In genomic region chr9:91279296-91280204, GRCh38 we compare ENCODE assay signal across 11 cellular contexts.
DNase-seq lines count a peak whose midpoint lies in the region; ATAC-seq, FAIRE-seq and TF ChIP-seq lines count a peak whose summit lies in the region.
"Had no signal": no experiment of that assay in that cellular context is flagged by ENCODE, and none has a peak within 500 bp of the region (broad histone marks: within the 10 kb centered on the region; RNA-seq: fewer than 3 reads in every experiment).

No MANE protein-coding gene starts in this region.

- POLR2A ChIA-PET in IMR-90 (lab: Charles Lee; ENCODE audit: unreplicated experiment): no interaction called here

- H3K14ac ChIP-seq in IMR-90 (replicated peaks; ENCODE audit: low read depth, low read length): no peak overlapping the region

- H3K18ac ChIP-seq in IMR-90 (ENCODE audit: low read depth, low read length): no peak overlapping the region

- H3K4me3 Mint-ChIP-seq in endodermal cell: no peak overlapping the region
- H3K4me3 Mint-ChIP-seq in stimulated activated naive B cell treated with anti-CD40 and anti-IgM and Interleukin-4, amounts not matched to agents 10 μg/mL and 1 μg/mL and 100 μg/mL, for 72 hours: no peak overlapping the region
- H3K4me3 Mint-ChIP-seq: CD8-positive, alpha-beta memory T cell had no signal

- no peak overlapping the region for H3K27ac Mint-ChIP-seq in endodermal cell
- peak overlapping the region; percentile 74 for H3K27ac Mint-ChIP-seq in stimulated activated naive B cell treated with anti-CD40 and anti-IgM and Interleukin-4, amounts not matched to agents 10 μg/mL and 1 μg/mL and 100 μg/mL, for 72 hours
- H3K27ac Mint-ChIP-seq: CD8-positive, alpha-beta memory T cell had no signal

- DNase-seq in GM18507 (ENCODE audit: extremely low spot score, insufficient read length, low read depth): no peak
- DNase-seq in IMR-90: no peak
- peak; percentile 52 for DNase-seq in endodermal cell
- no peak for DNase-seq in stimulated activated naive B cell treated with anti-CD40 and anti-IgM and Interleukin-4, amounts not matched to agents 10 μg/mL and 1 μg/mL and 100 μg/mL, for 72 hours
- DNase-seq in MM.1S: no peak
- DNase-seq: BE2C; Caco-2; CD8-positive, alpha-beta memory T cell; DMS53 had no signal

- peaks cover 9% of the 10 kb centered on the region for H3K36me3 Mint-ChIP-seq in endodermal cell (ENCODE audit: low read depth)
- H3K36me3 Mint-ChIP-seq in stimulated activated naive B cell treated with anti-CD40 and anti-IgM and Interleukin-4, amounts not matched to agents 10 μg/mL and 1 μg/mL and 100 μg/mL, for 72 hours: peaks cover 54 to 65% of the 10 kb centered on the region in 2 donors

- no peak for ATAC-seq in IMR-90 (ENCODE audit: low read depth)
- no peak for ATAC-seq in stimulated activated naive B cell treated with anti-CD40 and anti-IgM and Interleukin-4, amounts not matched to agents 10 μg/mL and 1 μg/mL and 100 μg/mL, for 72 hours (replicated peaks)
- no peak for ATAC-seq in GM18861 (IDR thresholded peaks at IDR 0.05; ENCODE audit: unreplicated experiment)
- no peak for ATAC-seq in HG03039 (IDR thresholded peaks at IDR 0.05; ENCODE audit: unreplicated experiment)

- no peaks in the 10 kb centered on the region for H3K9me3 Mint-ChIP-seq in endodermal cell
- no peaks in the 10 kb centered on the region for H3K9me3 Mint-ChIP-seq in stimulated activated naive B cell treated with anti-CD40 and anti-IgM and Interleukin-4, amounts not matched to agents 10 μg/mL and 1 μg/mL and 100 μg/mL, for 72 hours
- H3K9me3 Mint-ChIP-seq: CD8-positive, alpha-beta memory T cell had no signal

- TF ChIP-seq RAD21 in IMR-90 (IDR thresholded peaks at IDR 0.05; ENCODE audit: low read length): no peak

- no peak overlapping the region for H2AK9ac ChIP-seq in IMR-90 (replicated peaks; ENCODE audit: low read depth, low read length, poor library complexity)

- intact Hi-C loops in IMR-90 (cut with micrococcal nuclease): loop anchor here (5.0 kb wide), 1 partner anchor 143 kb away; the partner anchor contains the start of gene NFIL3

- no peak overlapping the region for H4K5ac ChIP-seq in IMR-90 (ENCODE audit: low read depth, low read length)

- no peaks in the 10 kb centered on the region for H4K20me1 ChIP-seq in IMR-90 (ENCODE audit: insufficient read depth, low read length)
- H4K20me1 ChIP-seq in MM.1S (ENCODE audit: insufficient read depth, low read length): no peaks in the 10 kb centered on the region

- no peak overlapping the region for H2AFZ ChIP-seq in IMR-90 (replicated peaks; ENCODE audit: low read length, poor library complexity)
- no peak overlapping the region for H2AFZ ChIP-seq in MM.1S (ENCODE audit: low read length)

- no peak for TF ChIP-seq CTCF in IMR-90 (conservative IDR thresholded peaks at IDR 0.05; ENCODE audit: low read depth, low read length)
- no peak for TF ChIP-seq CTCF in endodermal cell (conservative IDR thresholded peaks at IDR 0.05)
- TF ChIP-seq CTCF in MM.1S (IDR thresholded peaks at IDR 0.05; ENCODE audit: low read length): no peak

- TF ChIP-seq POLR2A in IMR-90 (IDR thresholded peaks at IDR 0.05; ENCODE audit: low read depth, low read length): no peak

- no peak overlapping the region for H4K91ac ChIP-seq in IMR-90 (ENCODE audit: insufficient read depth, low read depth, low read length)

- H3K9me3 ChIP-seq in IMR-90 (ENCODE audit: control insufficient read depth, insufficient read depth, low read length): no peaks in the 10 kb centered on the region
- no peaks in the 10 kb centered on the region for H3K9me3 ChIP-seq in endodermal cell (ENCODE audit: control insufficient read depth, low read length)
- no peaks in the 10 kb centered on the region for H3K9me3 ChIP-seq in MM.1S (replicated peaks; ENCODE audit: insufficient read depth, low read length)
- H3K9me3 ChIP-seq: BE2C, Caco-2 had no signal

- no peaks in the 10 kb centered on the region for H3K4me1 Mint-ChIP-seq in endodermal cell
- H3K4me1 Mint-ChIP-seq in stimulated activated naive B cell treated with anti-CD40 and anti-IgM and Interleukin-4, amounts not matched to agents 10 μg/mL and 1 μg/mL and 100 μg/mL, for 72 hours: peaks cover 7 to 31% of the 10 kb centered on the region in 2 donors

- dilution Hi-C loops in IMR-90 (cut with HindIII; ENCODE audit: low sequenced_read_pairs, unreplicated experiment): no loop called here

- no peak overlapping the region for H3K56ac ChIP-seq in IMR-90 (ENCODE audit: extremely low read depth, insufficient read depth, low read length)

- no peak overlapping the region for H2AK5ac ChIP-seq in IMR-90 (ENCODE audit: low read depth, low read length)

- H3K4me2 ChIP-seq in IMR-90 (ENCODE audit: low read depth, low read length) (no peak overlapping the region), MM.1S (ENCODE audit: low read depth, low read length) (no peak overlapping the region)

- H3K79me2 ChIP-seq in MM.1S (ENCODE audit: low read length): no peaks in the 10 kb centered on the region

- no TSS peak for BruUV-seq in IMR-90 (replicated peaks; lab: Mats Ljungman, UMichigan)

- no peak overlapping the region for H3K9ac ChIP-seq in IMR-90 (ENCODE audit: low read depth, low read length)
- H3K9ac ChIP-seq in endodermal cell (ENCODE audit: extremely low read depth, low read length, poor library complexity, severe bottlenecking): no peak overlapping the region
- H3K9ac ChIP-seq in MM.1S (ENCODE audit: low read length): no peak overlapping the region

- H3K4me3 ChIP-seq in IMR-90 (ENCODE audit: insufficient read depth, low read depth, low read length) (no peak overlapping the region), endodermal cell (ENCODE audit: low read length) (no peak overlapping the region), MM.1S (ENCODE audit: low read length) (no peak overlapping the region)

- H3K9me2 ChIP-seq in MM.1S (replicated peaks; ENCODE audit: insufficient read depth, low read length): no peaks in the 10 kb centered on the region

- no peaks in the 10 kb centered on the region for H3K27me3 Mint-ChIP-seq in endodermal cell (ENCODE audit: insufficient read depth)
- H3K27me3 Mint-ChIP-seq in stimulated activated naive B cell treated with anti-CD40 and anti-IgM and Interleukin-4, amounts not matched to agents 10 μg/mL and 1 μg/mL and 100 μg/mL, for 72 hours: no peaks in the 10 kb centered on the region
- H3K27me3 Mint-ChIP-seq: CD8-positive, alpha-beta memory T cell had no signal

- H2BK5ac ChIP-seq in IMR-90 (ENCODE audit: low read depth, low read length, poor library complexity, severe bottlenecking): no peak overlapping the region

- peak; percentile 24 for FAIRE-seq in GM18507 (lab: Jason Lieb, UNC)

- CTCF ChIA-PET in IMR-90 (lab: Yijun Ruan, JAX): no interaction called here

- H3K23ac ChIP-seq in IMR-90 (ENCODE audit: low read depth, low read length): no peak overlapping the region

- H3K79me1 ChIP-seq in IMR-90 (ENCODE audit: low read depth in 1 of 2, low read length in 2 of 2): peaks cover 3 to 22% of the 10 kb centered on the region in 2 experiments; a peak in 2 of 4 replicates

- no peak overlapping the region for H2BK15ac ChIP-seq in IMR-90 (ENCODE audit: low read depth, low read length)

- H2BK20ac ChIP-seq in IMR-90 (ENCODE audit: low read depth, low read length): no peak overlapping the region

- H2BK120ac ChIP-seq in IMR-90 (ENCODE audit: low read depth, low read length): no peak overlapping the region

- H3K4me1 ChIP-seq in IMR-90 (ENCODE audit: control insufficient read depth, insufficient read depth, low read length) (peaks cover 3% of the 10 kb centered on the region; the same call in 1 of the 2 replicates), endodermal cell (ENCODE audit: control insufficient read depth, insufficient read depth, low read length) (no peaks in the 10 kb centered on the region), MM.1S (ENCODE audit: low read length) (peaks cover 14% of the 10 kb centered on the region)
- H3K4me1 ChIP-seq: BE2C, Caco-2 had no signal

- H3K4ac ChIP-seq in IMR-90 (ENCODE audit: low read depth, low read length): no peak overlapping the region

- no peak overlapping the region for H4K8ac ChIP-seq in IMR-90 (ENCODE audit: low read depth in 2 of 2, low read length in 2 of 2)

- H3K36me3 ChIP-seq in IMR-90 (ENCODE audit: control insufficient read depth, insufficient read depth, low read length) (no peaks in the 10 kb centered on the region), endodermal cell (ENCODE audit: control insufficient read depth, insufficient read depth, low read length) (no peaks in the 10 kb centered on the region), MM.1S (replicated peaks; ENCODE audit: insufficient read depth, low read length) (no peaks in the 10 kb centered on the region; the same call in 1 of the 2 replicates)
- H3K36me3 ChIP-seq: BE2C had no signal

- in situ Hi-C loops in IMR-90 (cut with MboI; ENCODE audit: low sequenced_read_pairs): no loop called here

- peaks cover 6% of the 10 kb centered on the region; the same call in 1 of the 2 replicates for H3F3A ChIP-seq in MM.1S (ENCODE audit: insufficient read depth, low read length)

- WGBS in IMR-90 (ENCODE audit: extremely low coverage in 2 of 2, insufficient read length in 1 of 2), 2 experiments: no CpG with 5 or more reads among the region's 8 CpGs
- WGBS in endodermal cell (ENCODE audit: insufficient coverage in 1 of 2, insufficient read length in 1 of 2), 2 experiments: 92 to 94% methylated on average over 5 to 8 of the region's 8 CpGs

- peaks cover 10% of the 10 kb centered on the region for H3K9me1 ChIP-seq in IMR-90 (ENCODE audit: insufficient read depth, low read length)

- H3K27me3 ChIP-seq in IMR-90 (ENCODE audit: control insufficient read depth, insufficient read depth, low read length) (no peaks in the 10 kb centered on the region), endodermal cell (ENCODE audit: control insufficient read depth, insufficient read depth, low read length, poor library complexity, severe bottlenecking) (no peaks in the 10 kb centered on the region), MM.1S (replicated peaks; ENCODE audit: insufficient read depth, low read length) (no peaks in the 10 kb centered on the region)
- H3K27me3 ChIP-seq: BE2C had no signal

- H3K27ac ChIP-seq in IMR-90 (ENCODE audit: insufficient read depth, low read length) (no peak overlapping the region), endodermal cell (ENCODE audit: low read depth, low read length) (no peak overlapping the region), MM.1S (ENCODE audit: low read length) (no peak overlapping the region)

TF ChIP-seq in IMR-90, 13 proteins besides CTCF, POLR2A, EP300 and RAD21:
- TF ChIP-seq CEBPB (IDR thresholded peaks at IDR 0.05; ENCODE audit: low read depth, low read length): no peak
- 0 out of 2 replicates have a peak, but pooled peaks have one; percentile 27 for TF ChIP-seq MAFK (IDR thresholded peaks at IDR 0.05; ENCODE audit: low read depth, low read length)
- TF ChIP-seq MAZ (IDR thresholded peaks at IDR 0.05; ENCODE audit: borderline replicate concordance, low read depth, low read length): no peak
